1 cellular context compared by ENCODE assay signal in genomic region chr1:241672301-241672700, GRCh38.
TF ChIP-seq lines count a peak whose summit lies in the region.

No MANE protein-coding gene starts in this region.

TF ChIP-seq in HepG2, 621 proteins besides CTCF, POLR2A, EP300 and RAD21 (continued from another document):
- TF ChIP-seq ARID3A (IDR thresholded peaks at IDR 0.05; ENCODE audit: low read depth, low read length) (no peak), NR2F6 (IDR thresholded peaks at IDR 0.05) (0 out of 2 replicates have a peak, but pooled peaks have one; percentile 21), NR2F6 (CRISPR knock-in tag; IDR thresholded peaks at IDR 0.05) (no peak), SSRP1 (CRISPR knock-in tag; IDR thresholded peaks at IDR 0.05) (no peak), ZNF558 (CRISPR knock-in tag; IDR thresholded peaks at IDR 0.05; ENCODE audit: borderline replicate concordance) (no peak), ZSCAN25 (CRISPR knock-in tag; IDR thresholded peaks at IDR 0.05) (peak; percentile 59; the same call in 1 of the 2 replicates), ZNF710 (CRISPR knock-in tag; IDR thresholded peaks at IDR 0.05; ENCODE audit: borderline replicate concordance) (peak; percentile 94; the same call in 1 of the 2 replicates), ZNF674 (CRISPR knock-in tag; IDR thresholded peaks at IDR 0.05; ENCODE audit: low read depth) (no peak), SETDB1 (CRISPR knock-in tag; IDR thresholded peaks at IDR 0.05; ENCODE audit: borderline replicate concordance) (0 out of 2 replicates have a peak, but pooled peaks have one; percentile 74), HNF1A (IDR thresholded peaks at IDR 0.05; ENCODE audit: low read depth) (peak; percentile 79), HNF1A (CRISPR knock-in tag; IDR thresholded peaks at IDR 0.05; ENCODE audit: borderline replicate concordance) (peak; percentile 73; the same call in 1 of the 2 replicates), CREM (IDR thresholded peaks at IDR 0.05) (peak; percentile 25; the same call in 1 of the 2 replicates), CREM (CRISPR knock-in tag; IDR thresholded peaks at IDR 0.05) (no peak), ZNF761 (CRISPR knock-in tag; conservative IDR thresholded peaks at IDR 0.05) (no peak), CENPX (CRISPR knock-in tag; IDR thresholded peaks at IDR 0.05) (no peak), ZNF782 (CRISPR knock-in tag; IDR thresholded peaks at IDR 0.05; ENCODE audit: borderline replicate concordance) (no peak), FOXA3 (CRISPR knock-in tag; IDR thresholded peaks at IDR 0.05) (peak; percentile 69), MED1 (CRISPR knock-in tag; IDR thresholded peaks at IDR 0.05) (0 out of 2 replicates have a peak, but pooled peaks have one; percentile 24), ZNF567 (CRISPR knock-in tag; IDR thresholded peaks at IDR 0.05; ENCODE audit: borderline replicate concordance) (no peak), TBX3 (IDR thresholded peaks at IDR 0.05; ENCODE audit: borderline replicate concordance) (peak; percentile 36; the same call in 1 of the 2 replicates), NCOA2 (CRISPR knock-in tag; IDR thresholded peaks at IDR 0.05) (0 out of 2 replicates have a peak, but pooled peaks have one; percentile 11), IRF1 (CRISPR knock-in tag; IDR thresholded peaks at IDR 0.05; ENCODE audit: low read depth) (no peak)
- TF ChIP-seq, protein P1, sequence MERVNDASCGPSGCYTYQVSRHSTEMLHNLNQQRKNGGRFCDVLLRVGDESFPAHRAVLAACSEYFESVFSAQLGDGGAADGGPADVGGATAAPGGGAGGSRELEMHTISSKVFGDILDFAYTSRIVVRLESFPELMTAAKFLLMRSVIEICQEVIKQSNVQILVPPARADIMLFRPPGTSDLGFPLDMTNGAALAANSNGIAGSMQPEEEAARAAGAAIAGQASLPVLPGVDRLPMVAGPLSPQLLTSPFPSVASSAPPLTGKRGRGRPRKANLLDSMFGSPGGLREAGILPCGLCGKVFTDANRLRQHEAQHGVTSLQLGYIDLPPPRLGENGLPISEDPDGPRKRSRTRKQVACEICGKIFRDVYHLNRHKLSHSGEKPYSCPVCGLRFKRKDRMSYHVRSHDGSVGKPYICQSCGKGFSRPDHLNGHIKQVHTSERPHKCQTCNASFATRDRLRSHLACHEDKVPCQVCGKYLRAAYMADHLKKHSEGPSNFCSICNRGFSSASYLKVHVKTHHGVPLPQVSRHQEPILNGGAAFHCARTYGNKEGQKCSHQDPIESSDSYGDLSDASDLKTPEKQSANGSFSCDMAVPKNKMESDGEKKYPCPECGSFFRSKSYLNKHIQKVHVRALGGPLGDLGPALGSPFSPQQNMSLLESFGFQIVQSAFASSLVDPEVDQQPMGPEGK (CRISPR knock-in tag; IDR thresholded peaks at IDR 0.05): no peak
- TF ChIP-seq, protein P2, sequence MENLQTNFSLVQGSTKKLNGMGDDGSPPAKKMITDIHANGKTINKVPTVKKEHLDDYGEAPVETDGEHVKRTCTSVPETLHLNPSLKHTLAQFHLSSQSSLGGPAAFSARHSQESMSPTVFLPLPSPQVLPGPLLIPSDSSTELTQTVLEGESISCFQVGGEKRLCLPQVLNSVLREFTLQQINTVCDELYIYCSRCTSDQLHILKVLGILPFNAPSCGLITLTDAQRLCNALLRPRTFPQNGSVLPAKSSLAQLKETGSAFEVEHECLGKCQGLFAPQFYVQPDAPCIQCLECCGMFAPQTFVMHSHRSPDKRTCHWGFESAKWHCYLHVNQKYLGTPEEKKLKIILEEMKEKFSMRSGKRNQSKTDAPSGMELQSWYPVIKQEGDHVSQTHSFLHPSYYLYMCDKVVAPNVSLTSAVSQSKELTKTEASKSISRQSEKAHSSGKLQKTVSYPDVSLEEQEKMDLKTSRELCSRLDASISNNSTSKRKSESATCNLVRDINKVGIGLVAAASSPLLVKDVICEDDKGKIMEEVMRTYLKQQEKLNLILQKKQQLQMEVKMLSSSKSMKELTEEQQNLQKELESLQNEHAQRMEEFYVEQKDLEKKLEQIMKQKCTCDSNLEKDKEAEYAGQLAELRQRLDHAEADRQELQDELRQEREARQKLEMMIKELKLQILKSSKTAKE (CRISPR knock-in tag; IDR thresholded peaks at IDR 0.05; ENCODE audit: borderline replicate concordance): peak; percentile 62; the same call in 1 of the 2 replicates
- TF ChIP-seq, protein P3, sequence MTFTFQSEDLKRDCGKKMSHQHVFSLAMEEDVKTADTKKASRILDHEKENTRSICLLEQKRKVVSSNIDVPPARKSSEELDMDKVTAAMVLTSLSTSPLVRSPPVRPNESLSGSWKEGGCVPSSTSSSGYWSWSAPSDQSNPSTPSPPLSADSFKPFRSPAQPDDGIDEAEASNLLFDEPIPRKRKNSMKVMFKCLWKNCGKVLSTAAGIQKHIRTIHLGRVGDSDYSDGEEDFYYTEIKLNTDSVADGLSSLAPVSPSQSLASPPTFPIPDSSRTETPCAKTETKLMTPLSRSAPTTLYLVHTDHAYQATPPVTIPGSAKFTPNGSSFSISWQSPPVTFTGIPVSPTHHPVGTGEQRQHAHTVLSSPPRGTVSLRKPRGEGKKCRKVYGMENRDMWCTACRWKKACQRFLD (CRISPR knock-in tag; IDR thresholded peaks at IDR 0.05; ENCODE audit: borderline replicate concordance): no peak
TF ChIP-seq in HepG2: peak in this region for 26.
